20 cellular contexts compared by ENCODE assay signal in the genomic region with DNA sequence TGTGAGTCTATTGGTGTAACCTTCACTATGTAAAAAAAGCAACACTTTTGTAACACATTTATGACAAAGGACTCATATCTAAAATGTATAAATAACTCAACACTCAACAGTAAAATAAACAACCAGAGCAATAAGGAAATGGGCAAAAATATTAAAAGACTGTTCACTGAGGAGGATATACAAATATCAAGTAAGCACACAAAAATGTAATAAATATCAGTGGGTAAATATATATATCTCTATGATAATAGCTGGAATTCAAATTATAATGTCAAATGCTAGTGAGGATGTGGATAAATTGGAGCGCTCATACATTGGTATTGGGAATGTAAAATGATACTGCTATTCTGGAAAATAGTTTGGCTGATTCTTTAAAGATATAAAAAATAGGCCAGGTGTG. TPM values are rescaled to one million over a fixed set of nuclear protein-coding genes. Genes with fewer than 3 reads are reported as not detected.
DNase-seq lines count a peak whose midpoint lies in the region; ATAC-seq and TF ChIP-seq lines count a peak whose summit lies in the region.
"Had no signal": no experiment of that assay in that cellular context is flagged by ENCODE, and none has a peak within 500 bp of the region (broad histone marks: within the 10 kb centered on the region; RNA-seq: fewer than 3 reads in every experiment).

No MANE protein-coding gene starts in this region.

- no peaks in the 10 kb centered on the region for H3K27me3 Mint-ChIP-seq in activated B cell treated with CpG ODN at 0.5 μM for 24 hours
- H3K27me3 Mint-ChIP-seq: CD4-positive, alpha-beta memory T cell had no signal

- no peaks in the 10 kb centered on the region for H4K20me1 ChIP-seq in PC-3 (ENCODE audit: low read length)
- H4K20me1 ChIP-seq: BLaER1 treated with 17β-estradiol and CSF1 and Interleukin-3, amounts not matched to agents 10 nM and 100 nM had no signal

- DNase-seq in A673 (ENCODE audit: low spot score) (no peak), DMS53 treated with DMSO at 0.1 percent for 48 hours (lab: John Stamatoyannopoulos, UW; ENCODE audit: unreplicated experiment) (peak; percentile 28), PC-3 (peak; percentile 61), activated B cell treated with CpG ODN at 0.5 μM for 24 hours (no peak), SKM-1 (lab: John Stamatoyannopoulos, UW; ENCODE audit: unreplicated experiment) (no peak), NCI-H2196 (lab: John Stamatoyannopoulos, UW; ENCODE audit: unreplicated experiment) (no peak), HUDEP-2 (lab: John Stamatoyannopoulos, UW; ENCODE audit: unreplicated experiment in 76 of 76) (no peak)
- DNase-seq: ACHN; AML-193; BE2C; Calu3; CD4-positive, alpha-beta memory T cell; COR-L47; DMS79 treated with DMSO at 0.1 percent for 48 hours; GM23248; H7; HCEC 1CT had no signal

- ATAC-seq in PC-3 (peak; percentile 54), activated B cell treated with CpG ODN at 0.5 μM for 24 hours (ENCODE audit: low read depth) (no peak), HG03139 (IDR thresholded peaks at IDR 0.05; ENCODE audit: unreplicated experiment) (no peak)

- CTCF ChIA-PET in A673 (lab: Charles Lee) = interaction anchor here (1.3 kb wide), 1 partner anchor 196 kb away, joined by 3 read pairs; no protein-coding TSS in a partner anchor
- CTCF ChIA-PET in PC-3 (lab: Charles Lee) = interaction anchor here (0.7 kb wide), 2 partner anchors 191 to 866 kb away, joined by 3 read pairs; no protein-coding TSS in a partner anchor
- CTCF ChIA-PET in activated B cell treated with CpG ODN at 0.5 μM for 24 hours (lab: Charles Lee) = no interaction called here

- BruUV-seq in A673 (replicated peaks; lab: Mats Ljungman, UMichigan) (no TSS peak), PC-3 (replicated peaks; lab: Mats Ljungman, UMichigan) (no TSS peak)

- H3K9me2 ChIP-seq in PC-3 (replicated peaks; ENCODE audit: low read length) = no peaks in the 10 kb centered on the region

- intact Hi-C loops in A673 (cut with micrococcal nuclease; ENCODE audit: unreplicated experiment) (no loop called here), PC-3 (cut with micrococcal nuclease) (loop anchor here (1.0 to 5.0 kb wide), 2 partner anchors 61 to 141 kb away; no protein-coding TSS in a partner anchor), activated B cell treated with CpG ODN at 0.5 μM for 24 hours (cut with micrococcal nuclease) (no loop called here)

- H3K4me1 Mint-ChIP-seq in activated B cell treated with CpG ODN at 0.5 μM for 24 hours = peaks cover 72% of the 10 kb centered on the region
- H3K4me1 Mint-ChIP-seq: CD4-positive, alpha-beta memory T cell had no signal

- no peaks in the 10 kb centered on the region for H3K9me3 Mint-ChIP-seq in activated B cell treated with CpG ODN at 0.5 μM for 24 hours

- H3K4me2 ChIP-seq in PC-3 (ENCODE audit: low read length) = peak overlapping the region; percentile 34
- H3K4me2 ChIP-seq: BLaER1 treated with 17β-estradiol and CSF1 and Interleukin-3, amounts not matched to agents 10 nM and 100 nM had no signal

- H3K9me3 ChIP-seq in A673 (ENCODE audit: low read depth, low read length, poor library complexity, severe bottlenecking) (no peaks in the 10 kb centered on the region), PC-3 (ENCODE audit: low read length) (no peaks in the 10 kb centered on the region)
- H3K9me3 ChIP-seq: BE2C had no signal

- no peaks in the 10 kb centered on the region for H3F3A ChIP-seq in PC-3 (ENCODE audit: low read length, unreplicated experiment)

- H3K27me3 ChIP-seq in A673 (replicated peaks; ENCODE audit: insufficient read depth, low read depth, low read length, poor library complexity) = no peaks in the 10 kb centered on the region
- H3K27me3 ChIP-seq in PC-3 (ENCODE audit: low read length) = no peaks in the 10 kb centered on the region
- H3K27me3 ChIP-seq: BE2C; BLaER1 treated with 17β-estradiol and CSF1 and Interleukin-3, amounts not matched to agents 10 nM and 100 nM had no signal

- H3K4me1 ChIP-seq in A673 (ENCODE audit: insufficient read depth, low read length, poor library complexity, severe bottlenecking) = peaks cover 40% of the 10 kb centered on the region
- H3K4me1 ChIP-seq in PC-3 (ENCODE audit: insufficient read depth, low read length) = peaks cover 53% of the 10 kb centered on the region

- POLR2A ChIA-PET in A673 (lab: Charles Lee; ENCODE audit: low non-redundant PET) = no interaction called here
- POLR2A ChIA-PET in PC-3 (lab: Charles Lee; ENCODE audit: unreplicated experiment) = interaction anchor here (1.3 kb wide), 1 partner anchor 40 kb away, joined by 5 read pairs; no protein-coding TSS in a partner anchor
- POLR2A ChIA-PET in activated B cell treated with CpG ODN at 0.5 μM for 24 hours (lab: Charles Lee) = interaction anchor here (0.8 to 1.5 kb wide), 3 partner anchors 13 to 51 kb away, joined by 3 to 6 read pairs (median 3); no protein-coding TSS in a partner anchor

- H2AFZ ChIP-seq in PC-3 (ENCODE audit: low read length) = no peak overlapping the region
- H2AFZ ChIP-seq: GM23248 had no signal

- peaks cover 36% of the 10 kb centered on the region for H3K36me3 Mint-ChIP-seq in activated B cell treated with CpG ODN at 0.5 μM for 24 hours (ENCODE audit: low read depth)
- H3K36me3 Mint-ChIP-seq: CD4-positive, alpha-beta memory T cell had no signal

- no peaks in the 10 kb centered on the region for H3K79me2 ChIP-seq in PC-3 (ENCODE audit: low read length)

- H3K27ac ChIP-seq in A673 (ENCODE audit: low read depth, low read length, poor library complexity, severe bottlenecking) (peak overlapping the region; percentile 84), PC-3 (ENCODE audit: low read length) (peak overlapping the region; percentile 84)
- H3K27ac ChIP-seq: 22Rv1; BLaER1 treated with 17β-estradiol and CSF1 and Interleukin-3, amounts not matched to agents 10 nM and 100 nM; GM23248 had no signal

- no peak overlapping the region for H3K4me3 Mint-ChIP-seq in activated B cell treated with CpG ODN at 0.5 μM for 24 hours
- H3K4me3 Mint-ChIP-seq: CD4-positive, alpha-beta memory T cell had no signal

- TF ChIP-seq CTCF in A673 (conservative IDR thresholded peaks at IDR 0.05; ENCODE audit: low read depth, low read length) (no peak), PC-3 (conservative IDR thresholded peaks at IDR 0.05; ENCODE audit: low read depth, low read length) (no peak), activated B cell treated with CpG ODN at 0.5 μM for 24 hours (IDR thresholded peaks at IDR 0.05) (no peak)

- H3K27ac Mint-ChIP-seq in activated B cell treated with CpG ODN at 0.5 μM for 24 hours = peak overlapping the region; percentile 47
- H3K27ac Mint-ChIP-seq: CD4-positive, alpha-beta memory T cell had no signal

- no peak overlapping the region for H3K4me3 ChIP-seq in A673 (ENCODE audit: low read depth, low read length, poor library complexity, severe bottlenecking)
- H3K4me3 ChIP-seq in PC-3 (ENCODE audit: low read length) = no peak overlapping the region
- H3K4me3 ChIP-seq: BLaER1 treated with 17β-estradiol and CSF1 and Interleukin-3, amounts not matched to agents 10 nM and 100 nM; GM23248 had no signal

- no peaks in the 10 kb centered on the region for H3K36me3 ChIP-seq in A673 (ENCODE audit: insufficient read depth, low read length, poor library complexity, severe bottlenecking)
- no peaks in the 10 kb centered on the region for H3K36me3 ChIP-seq in PC-3 (ENCODE audit: low read depth, low read length)
- H3K36me3 ChIP-seq: BE2C had no signal

- H3K9ac ChIP-seq in PC-3 (ENCODE audit: low read length) = peak overlapping the region; percentile 45
- H3K9ac ChIP-seq: BLaER1 treated with 17β-estradiol and CSF1 and Interleukin-3, amounts not matched to agents 10 nM and 100 nM; GM23248 had no signal

RNA-seq across cellular contexts. Expression of a gene that starts 53.0 kb away (rescaled TPM):
- total RNA-seq in A673 (2021) = 28.3 and 31.9 TPM in 2 replicates
- total RNA-seq in PC-3 (2014; rRNA removed) = 6.8 and 7.8 TPM in 2 replicates
- 136 and 149 TPM in 2 replicates for total RNA-seq in activated B cell treated with CpG ODN at 0.5 μM for 24 hours

Comparison
In these comparisons a context has a peak if more than half of its experiments do, and no peak if none do; other contexts are left out.
1. DNase-seq: peak in DMS53 treated with DMSO at 0.1 percent for 48 hours (single experiment) and PC-3 (single experiment); none in A673 (single experiment), activated B cell treated with CpG ODN at 0.5 μM for 24 hours (single experiment), SKM-1 (single experiment), NCI-H2196 (single experiment) and HUDEP-2 (0 of 76).